1 cellular context compared by ENCODE assay signal in genomic region chr19:58021541-58022282, GRCh38.
TF ChIP-seq lines count a peak whose summit lies in the region.

No MANE protein-coding gene starts in this region.

TF ChIP-seq in GM12891, 5 proteins besides CTCF, POLR2A, EP300 and RAD21:
- TF ChIP-seq POLR2AphosphoS5 (IDR thresholded peaks at IDR 0.05; ENCODE audit: low read depth, low read length) (no peak), SPI1 (IDR thresholded peaks at IDR 0.05; ENCODE audit: low read depth, low read length) (no peak), POU2F2 (IDR thresholded peaks at IDR 0.05; ENCODE audit: low read depth, low read length) (no peak), PAX5 (IDR thresholded peaks at IDR 0.05; ENCODE audit: insufficient read depth, low read length, severe bottlenecking) (no peak), TAF1 (IDR thresholded peaks at IDR 0.05; ENCODE audit: low read depth, low read length) (no peak)
